Comparison of ENCODE assay signal across 8 cellular contexts in the genomic region with DNA sequence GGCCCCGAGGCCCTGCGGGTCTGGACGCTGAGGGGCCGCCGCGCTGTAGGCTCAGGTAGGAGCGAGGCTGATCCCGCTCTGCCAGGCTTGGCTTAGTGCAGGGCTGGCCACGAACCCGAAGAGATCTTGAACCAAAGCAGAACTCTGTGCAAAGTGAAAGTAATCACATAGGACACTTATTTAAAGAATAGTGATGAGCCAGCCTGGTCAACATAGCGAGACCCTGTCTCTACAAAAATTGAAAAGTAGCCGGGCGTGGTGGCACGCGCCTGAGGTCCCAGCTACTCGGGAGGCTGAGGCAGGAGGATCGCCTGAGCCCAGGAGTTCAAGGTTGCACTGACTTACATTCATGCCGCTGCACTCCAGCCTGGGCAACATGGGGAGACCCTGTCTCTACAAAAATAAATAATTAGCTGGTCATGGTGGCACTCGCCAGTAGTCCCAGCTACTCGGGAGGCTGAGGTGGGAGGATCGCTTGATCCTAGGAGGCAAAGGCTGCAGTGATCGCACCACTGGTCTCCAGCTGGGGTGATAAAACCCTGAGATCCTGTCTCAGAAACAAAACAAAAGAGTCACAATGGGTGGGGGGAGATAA. TPM values are rescaled to one million over a fixed set of nuclear protein-coding genes. Genes with fewer than 3 reads are reported as not detected.
DNase-seq lines count a peak whose midpoint lies in the region; ATAC-seq, FAIRE-seq and TF ChIP-seq lines count a peak whose summit lies in the region.

No MANE protein-coding gene starts in this region.

- H3K36me3 ChIP-seq in ascending aorta (peaks cover 29 to 30% of the 10 kb centered on the region in 2 donors), mesenchymal stem cell (ENCODE audit: control insufficient read depth in 1 of 2, insufficient read depth in 2 of 2, low read depth in 1 of 2, low read length in 2 of 2) (peaks cover 24 to 39% of the 10 kb centered on the region in 2 experiments)

- H3K23ac ChIP-seq in mesenchymal stem cell (ENCODE audit: low read length in 2 of 2) = peak overlapping the region in 1 of 2 experiments; percentile 85

- H3K4me2 ChIP-seq in mesenchymal stem cell (ENCODE audit: low read length, poor library complexity, severe bottlenecking) = peak overlapping the region; percentile 87

- peak overlapping the region in 1 of 2 experiments; percentile 75 for H3K14ac ChIP-seq in mesenchymal stem cell (ENCODE audit: low read length in 2 of 2)

- H3K4me1 ChIP-seq in ascending aorta (peaks cover 0 to 6% of the 10 kb centered on the region in 2 donors), mesenchymal stem cell (ENCODE audit: control insufficient read depth, insufficient read depth, low read depth, low read length) (peaks cover 12% of the 10 kb centered on the region)

- peak overlapping the region; percentile 77 for H3K27ac ChIP-seq in C4-2B
- peak overlapping the region; percentile 87 to 88 for H3K27ac ChIP-seq in ascending aorta
- no peak overlapping the region for H3K27ac ChIP-seq in mesenchymal stem cell (ENCODE audit: low read length, poor library complexity, severe bottlenecking)

- no peaks in the 10 kb centered on the region for H3K27me3 ChIP-seq in ascending aorta
- H3K27me3 ChIP-seq in mesenchymal stem cell (ENCODE audit: control insufficient read depth in 1 of 2, insufficient read depth in 1 of 2, low read length in 2 of 2) = no peaks in the 10 kb centered on the region

- peak overlapping the region; percentile 64 for H2BK120ac ChIP-seq in mesenchymal stem cell (ENCODE audit: low read depth, low read length)

- H2BK12ac ChIP-seq in mesenchymal stem cell (ENCODE audit: low read length in 2 of 2) = no peak overlapping the region

- H3K79me1 ChIP-seq in mesenchymal stem cell (replicated peaks; ENCODE audit: low read length, poor library complexity, severe bottlenecking) = peaks cover 32% of the 10 kb centered on the region

- H3K4ac ChIP-seq in mesenchymal stem cell (ENCODE audit: low read depth in 1 of 2, low read length in 2 of 2) = peak overlapping the region; percentile 77 to 80

- H3K9me3 ChIP-seq in ascending aorta (no peaks in the 10 kb centered on the region), mesenchymal stem cell (ENCODE audit: control insufficient read depth, low read length) (no peaks in the 10 kb centered on the region)

- no peak overlapping the region for H2AK5ac ChIP-seq in mesenchymal stem cell (ENCODE audit: low read length, severe bottlenecking)

- intact Hi-C loops in ascending aorta (cut with DNase I) = loop anchor here (2.0 kb wide), 3 partner anchors 58 to 302 kb away; partner anchors contain the start of genes TRIM4, ZNF394 and ZNF655

- peak; percentile 29 for ATAC-seq in HG02943 (IDR thresholded peaks at IDR 0.05; ENCODE audit: low read depth, unreplicated experiment)

- peak overlapping the region; percentile 49 for H2BK5ac ChIP-seq in mesenchymal stem cell (ENCODE audit: low read depth, low read length, poor library complexity, severe bottlenecking)

- H2BK15ac ChIP-seq in mesenchymal stem cell (ENCODE audit: low read depth, poor library complexity, severe bottlenecking) = no peak overlapping the region

- FAIRE-seq in GM19239 (lab: Jason Lieb, UNC) (no peak), D721Med (lab: Jason Lieb, UNC) (no peak)

- 40% methylated on average over 18 of the region's 22 CpGs for WGBS in mesenchymal stem cell

- peak overlapping the region; percentile 93 to 96 for H3K18ac ChIP-seq in mesenchymal stem cell (ENCODE audit: low read depth in 1 of 2, low read length in 2 of 2)

- H4K8ac ChIP-seq in mesenchymal stem cell (ENCODE audit: low read length) = peak overlapping the region; percentile 98

- H2AFZ ChIP-seq in mesenchymal stem cell (ENCODE audit: low read depth, low read length) = peak overlapping the region; percentile 97

- H3K9ac ChIP-seq in mesenchymal stem cell (ENCODE audit: low read length) = peak overlapping the region; percentile 89

- peak overlapping the region; percentile 96 for H4K91ac ChIP-seq in mesenchymal stem cell (ENCODE audit: low read length)

- DNase-seq in ascending aorta (ENCODE audit: low spot score in 2 of 2) = no peak
- no peak for DNase-seq in mesenchymal stem cell
- DNase-seq in C1 segment of cervical spinal cord (lab: John Stamatoyannopoulos, UW) = no peak
- DNase-seq in GM19239 (ENCODE audit: insufficient read length, low spot score) = no peak
- no peak for DNase-seq in D721Med (ENCODE audit: insufficient read length, low spot score)
- no peak for DNase-seq in MV-4-11 (lab: John Stamatoyannopoulos, UW)

- H3K4me3 ChIP-seq in ascending aorta (peak overlapping the region; percentile 94 to 95), mesenchymal stem cell (ENCODE audit: insufficient read depth in 1 of 2, low read depth in 1 of 2, low read length in 2 of 2) (peak overlapping the region; percentile 89 to 91)

- no peak for TF ChIP-seq CTCF in C4-2B (conservative IDR thresholded peaks at IDR 0.05)
- TF ChIP-seq CTCF in ascending aorta (IDR thresholded peaks at IDR 0.05) = no peak
- no peak for TF ChIP-seq CTCF in D721Med (IDR thresholded peaks at IDR 0.05; ENCODE audit: insufficient read depth, missing control alignments)

RNA-seq across cellular contexts. Expression of gene ZSCAN25, which starts 0.5 kb away (rescaled TPM):
- 10.3 TPM for total RNA-seq in ascending aorta
- polyA plus RNA-seq in mesenchymal stem cell (2013, experiment 1 of 2) = 4.0 TPM
- polyA plus RNA-seq in mesenchymal stem cell (2013, experiment 2 of 2) = 3.9 TPM

RNA-seq across cellular contexts. Expression of gene TMEM225B, which starts 19.2 kb away (rescaled TPM):
- total RNA-seq in ascending aorta = 0.43 TPM
- polyA plus RNA-seq in mesenchymal stem cell (2013, experiment 1 of 2) = 0.21 TPM
- polyA plus RNA-seq in mesenchymal stem cell (2013, experiment 2 of 2) = 0.16 TPM

RNA-seq across cellular contexts. Expression of gene ZNF655, which starts 58.8 kb away (rescaled TPM):
- 37.9 TPM for total RNA-seq in ascending aorta
- 38.0 TPM for polyA plus RNA-seq in mesenchymal stem cell (2013, experiment 1 of 2)
- 38.7 TPM for polyA plus RNA-seq in mesenchymal stem cell (2013, experiment 2 of 2)
